In the genomic region with DNA sequence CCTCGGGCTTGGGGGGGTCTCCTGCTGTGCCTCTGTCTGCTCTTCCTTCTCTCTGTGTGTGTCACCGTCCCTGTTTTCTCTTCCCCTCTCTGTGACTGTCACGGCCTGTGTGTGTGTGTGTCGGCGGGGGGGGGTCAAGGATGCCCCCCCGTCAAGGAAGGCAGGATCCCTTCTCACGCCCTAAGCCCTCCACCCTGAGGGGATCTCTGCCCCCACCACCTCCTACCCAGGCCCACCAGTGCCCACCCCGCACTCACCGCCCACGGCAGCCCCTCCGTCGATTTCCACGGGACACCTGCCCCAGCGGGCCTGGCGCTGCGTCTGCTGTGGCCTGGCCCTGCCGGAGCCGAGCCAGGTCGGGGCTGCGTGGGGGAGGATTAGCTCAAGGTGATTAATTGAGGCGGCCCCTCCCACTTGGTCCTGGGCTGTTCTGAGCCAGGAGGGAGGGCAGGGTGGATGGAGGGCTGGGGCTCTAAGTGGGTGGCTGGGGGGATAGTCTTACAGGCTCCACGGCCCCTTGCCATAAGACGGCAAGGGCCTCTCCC, we compare ENCODE assay signal across 1 cellular context.
TF ChIP-seq lines count a peak whose summit lies in the region.

A gene (minus strand): TSS at position 323 of the 545 bp plus-strand sequence. CDS start 486 bp downstream, outside the sequence.

TF ChIP-seq in SK-N-SH treated with all-trans-retinoic acid at 6 μM for 48 hours, 23 proteins besides CTCF, POLR2A, EP300 and RAD21 (continued from another document):
- TF ChIP-seq PPARA (CRISPR knock-in tag; IDR thresholded peaks at IDR 0.05; ENCODE audit: borderline replicate concordance) (no peak), OSR1 (CRISPR knock-in tag; IDR thresholded peaks at IDR 0.05) (no peak), ISL1 (CRISPR knock-in tag; IDR thresholded peaks at IDR 0.05) (no peak), RARB (CRISPR knock-in tag; IDR thresholded peaks at IDR 0.05) (no peak), SNAI2 (CRISPR knock-in tag; IDR thresholded peaks at IDR 0.05) (no peak), ARNTL (CRISPR knock-in tag; IDR thresholded peaks at IDR 0.05; ENCODE audit: borderline replicate concordance, low read depth) (no peak), TOX (CRISPR knock-in tag; IDR thresholded peaks at IDR 0.05; ENCODE audit: borderline replicate concordance) (no peak), CSDC2 (CRISPR knock-in tag; IDR thresholded peaks at IDR 0.05) (no peak), ZNF565 (CRISPR knock-in tag; conservative IDR thresholded peaks at IDR 0.05; ENCODE audit: low read depth) (no peak), BACH2 (CRISPR knock-in tag; IDR thresholded peaks at IDR 0.05; ENCODE audit: borderline replicate concordance) (no peak)
- TF ChIP-seq, protein P1, sequence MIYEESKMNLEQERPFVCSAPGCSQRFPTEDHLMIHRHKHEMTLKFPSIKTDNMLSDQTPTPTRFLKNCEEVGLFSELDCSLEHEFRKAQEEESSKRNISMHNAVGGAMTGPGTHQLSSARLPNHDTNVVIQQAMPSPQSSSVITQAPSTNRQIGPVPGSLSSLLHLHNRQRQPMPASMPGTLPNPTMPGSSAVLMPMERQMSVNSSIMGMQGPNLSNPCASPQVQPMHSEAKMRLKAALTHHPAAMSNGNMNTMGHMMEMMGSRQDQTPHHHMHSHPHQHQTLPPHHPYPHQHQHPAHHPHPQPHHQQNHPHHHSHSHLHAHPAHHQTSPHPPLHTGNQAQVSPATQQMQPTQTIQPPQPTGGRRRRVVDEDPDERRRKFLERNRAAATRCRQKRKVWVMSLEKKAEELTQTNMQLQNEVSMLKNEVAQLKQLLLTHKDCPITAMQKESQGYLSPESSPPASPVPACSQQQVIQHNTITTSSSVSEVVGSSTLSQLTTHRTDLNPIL (CRISPR knock-in tag; IDR thresholded peaks at IDR 0.05; ENCODE audit: low read depth): no peak
- TF ChIP-seq, protein P2, sequence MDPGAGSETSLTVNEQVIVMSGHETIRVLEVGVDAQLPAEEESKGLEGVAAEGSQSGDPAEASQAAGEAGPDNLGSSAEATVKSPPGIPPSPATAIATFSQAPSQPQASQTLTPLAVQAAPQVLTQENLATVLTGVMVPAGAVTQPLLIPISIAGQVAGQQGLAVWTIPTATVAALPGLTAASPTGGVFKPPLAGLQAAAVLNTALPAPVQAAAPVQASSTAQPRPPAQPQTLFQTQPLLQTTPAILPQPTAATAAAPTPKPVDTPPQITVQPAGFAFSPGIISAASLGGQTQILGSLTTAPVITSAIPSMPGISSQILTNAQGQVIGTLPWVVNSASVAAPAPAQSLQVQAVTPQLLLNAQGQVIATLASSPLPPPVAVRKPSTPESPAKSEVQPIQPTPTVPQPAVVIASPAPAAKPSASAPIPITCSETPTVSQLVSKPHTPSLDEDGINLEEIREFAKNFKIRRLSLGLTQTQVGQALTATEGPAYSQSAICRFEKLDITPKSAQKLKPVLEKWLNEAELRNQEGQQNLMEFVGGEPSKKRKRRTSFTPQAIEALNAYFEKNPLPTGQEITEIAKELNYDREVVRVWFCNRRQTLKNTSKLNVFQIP (CRISPR knock-in tag; IDR thresholded peaks at IDR 0.05; ENCODE audit: borderline replicate concordance, low read depth): no peak
